In genomic region chr7:93921607-93922446, GRCh38 we compare ENCODE assay signal across 9 cellular contexts. TPM values are rescaled to one million over a fixed set of nuclear protein-coding genes. Genes with fewer than 3 reads are reported as not detected.
DNase-seq lines count a peak whose midpoint lies in the region; ATAC-seq, FAIRE-seq and TF ChIP-seq lines count a peak whose summit lies in the region.
"Had no signal": no experiment of that assay in that cellular context is flagged by ENCODE, and none has a peak within 500 bp of the region (broad histone marks: within the 10 kb centered on the region; RNA-seq: fewer than 3 reads in every experiment).

Gene GNG11, plus strand, starts transcription at chr7:93921735. Its CDS starts 403 bp downstream, at chr7:93922138.

- no peaks in the 10 kb centered on the region for H3K9me3 Mint-ChIP-seq in activated naive CD8-positive, alpha-beta T cell treated with anti-CD3 and anti-CD28 coated beads for 36 hours

- no peaks in the 10 kb centered on the region for H3K9me3 ChIP-seq in HEK293 (ENCODE audit: control insufficient read depth, insufficient read depth, low read depth, low read length)

- intact Hi-C loops in Right ventricle myocardium inferior (cut with DNase I), result loop anchor here (5.0 kb wide), 1 partner anchor 80 kb away; the partner anchor contains the start of gene BET1

- peak; percentile 57; the same call in 1 of the 2 replicates for TF ChIP-seq CTCF in HEK293 (tag by site-specific recombination; IDR thresholded peaks at IDR 0.05)

- POLR2A ChIA-PET in HEK293 (lab: Yijun Ruan, JAX), result interaction anchor here (0.6 to 1.6 kb wide), 4 partner anchors 9 to 31 kb away, joined by 3 to 14 read pairs (median 4); partner anchors contain the start of gene TFPI2

- H3K4me3 Mint-ChIP-seq in activated naive CD8-positive, alpha-beta T cell treated with anti-CD3 and anti-CD28 coated beads for 36 hours, result peak within 1 kb of the TSS; percentile 64

- H3K27me3 Mint-ChIP-seq in activated naive CD8-positive, alpha-beta T cell treated with anti-CD3 and anti-CD28 coated beads for 36 hours, result peaks cover 59% of the 10 kb centered on the region

- peaks cover 12% of the 10 kb centered on the region for H3K4me1 ChIP-seq in HEK293 (ENCODE audit: control insufficient read depth, insufficient read depth, low read length)

- H3K36me3 ChIP-seq in HEK293 (ENCODE audit: control insufficient read depth in 2 of 2, insufficient read depth in 1 of 2, low read length in 2 of 2), result peaks cover 0 to 3% of the 10 kb centered on the region in 2 experiments; a peak in 1 of 3 replicates

- H3K4me3 ChIP-seq in HEK293 (ENCODE audit: low read depth, low read length), result peak within 1 kb of the TSS; percentile 63

- ATAC-seq in Right ventricle myocardium inferior, result peak; percentile 94

- H3K4me1 Mint-ChIP-seq in activated naive CD8-positive, alpha-beta T cell treated with anti-CD3 and anti-CD28 coated beads for 36 hours, result peaks cover 3% of the 10 kb centered on the region

- CTCF ChIA-PET in HEK293 (lab: Yijun Ruan, JAX), result interaction anchor here (0.6 to 1.0 kb wide), 6 partner anchors 8 to 738 kb away, joined by 3 to 6 read pairs (median 3); no protein-coding TSS in a partner anchor

- DNase-seq in NCI-H1092 treated with DMSO at 0.1 percent for 48 hours (lab: John Stamatoyannopoulos, UW) (peak; percentile 7), NCI-H1092 (lab: John Stamatoyannopoulos, UW) (no peak), NCI-H146 treated with DMSO at 0.1 percent for 48 hours (lab: John Stamatoyannopoulos, UW; ENCODE audit: unreplicated experiment) (peak; percentile 5), Right ventricle myocardium inferior (ENCODE audit: missing footprints) (peak; percentile 91), nucleus accumbens (lab: John Stamatoyannopoulos, UW) (peak in 49 of 56 donors; percentile 1 to 61 (median 24)), urothelium cell line (ENCODE audit: low spot score) (peak; percentile 78)
- peak; percentile 44 for DNase-seq in activated naive CD8-positive, alpha-beta T cell treated with anti-CD3 and anti-CD28 coated beads for 36 hours

- peak within 1 kb of the TSS; percentile 93 for H3K27ac ChIP-seq in HEK293 (ENCODE audit: extremely low read depth, low read depth, low read length)
- H3K27ac ChIP-seq: C4-2B had no signal

- no peak within 1 kb of the TSS for H3K27ac Mint-ChIP-seq in activated naive CD8-positive, alpha-beta T cell treated with anti-CD3 and anti-CD28 coated beads for 36 hours

- FAIRE-seq in urothelium cell line (lab: Jason Lieb, UNC), result peak; percentile 79

- H3K36me3 Mint-ChIP-seq in activated naive CD8-positive, alpha-beta T cell treated with anti-CD3 and anti-CD28 coated beads for 36 hours, result no peaks in the 10 kb centered on the region

TF ChIP-seq in HEK293, 187 proteins besides CTCF, POLR2A, EP300 and RAD21 (continues in another document):
- peak; percentile 35; the same call in 1 of the 2 replicates for TF ChIP-seq ZBTB10 (tag by site-specific recombination; IDR thresholded peaks at IDR 0.05)
- TF ChIP-seq ZNF558 (tag by site-specific recombination; IDR thresholded peaks at IDR 0.05), result no peak
- 0 out of 2 replicates have a peak, but pooled peaks have one; percentile 19 for TF ChIP-seq SP2 (tag by site-specific recombination; IDR thresholded peaks at IDR 0.05)
- TF ChIP-seq ZNF600 (tag by site-specific recombination; IDR thresholded peaks at IDR 0.05), result peak; percentile 92
- peak; percentile 74 for TF ChIP-seq ZBTB48 (tag by site-specific recombination; IDR thresholded peaks at IDR 0.05)
- TF ChIP-seq ZBTB26 (tag by site-specific recombination; optimal IDR thresholded peaks at IDR 0.05), result peak; percentile 62
- 0 out of 2 replicates have a peak, but pooled peaks have one; percentile 48 for TF ChIP-seq ZNF692 (tag by site-specific recombination; IDR thresholded peaks at IDR 0.05)
- no peak for TF ChIP-seq ZNF623 (tag by site-specific recombination; IDR thresholded peaks at IDR 0.05)
- 0 out of 2 replicates have a peak, but pooled peaks have one; percentile 28 for TF ChIP-seq EGR2 (tag by site-specific recombination; IDR thresholded peaks at IDR 0.05; ENCODE audit: low read depth)
- 0 out of 2 replicates have a peak, but pooled peaks have one; percentile 13 for TF ChIP-seq ZNF18 (tag by site-specific recombination; IDR thresholded peaks at IDR 0.05)
- TF ChIP-seq ZNF366 (tag by site-specific recombination; conservative IDR thresholded peaks at IDR 0.05), result peak; percentile 51; the same call in 1 of the 2 replicates
- no peak for TF ChIP-seq ELK4 (IDR thresholded peaks at IDR 0.05; ENCODE audit: borderline replicate concordance, low read depth, low read length)
- TF ChIP-seq PRDM1 (tag by site-specific recombination; IDR thresholded peaks at IDR 0.05), result peak; percentile 22; the same call in 1 of the 2 replicates
- TF ChIP-seq ZNF2 (tag by site-specific recombination; IDR thresholded peaks at IDR 0.05), result peak; percentile 87; the same call in 1 of the 2 replicates
- TF ChIP-seq ZBTB8A (tag by site-specific recombination; IDR thresholded peaks at IDR 0.05), result peak; percentile 67
- TF ChIP-seq KLF7 (tag by site-specific recombination; IDR thresholded peaks at IDR 0.05; ENCODE audit: borderline replicate concordance), result peak; percentile 70; the same call in 1 of the 2 replicates
- TF ChIP-seq ZNF140 (tag by site-specific recombination; IDR thresholded peaks at IDR 0.05), result no peak
- peak; percentile 16; the same call in 1 of the 2 replicates for TF ChIP-seq KLF9 (tag by site-specific recombination; IDR thresholded peaks at IDR 0.05; ENCODE audit: low read depth)

RNA-seq across cellular contexts. Expression of gene GNG11, which starts in this region (rescaled TPM):
- total RNA-seq in activated naive CD8-positive, alpha-beta T cell treated with anti-CD3 and anti-CD28 coated beads for 36 hours, result not detected
- 21.6 TPM for total RNA-seq in Right ventricle myocardium inferior

Comparison
In these comparisons a context has a peak if more than half of its experiments do, and no peak if none do; other contexts are left out.
1. RNA of gene GNG11 (total RNA-seq): 21.6 TPM in Right ventricle myocardium inferior (single experiment); not detected in activated naive CD8-positive, alpha-beta T cell treated with anti-CD3 and anti-CD28 coated beads for 36 hours; every median in the first group is over 10 times any median in the second.
2. Peak in DNase-seq in activated naive CD8-positive, alpha-beta T cell treated with anti-CD3 and anti-CD28 coated beads for 36 hours; RNA of the gene not detected or under 1 TPM.